Comparison of ENCODE assay signal across 8 cellular contexts in genomic region chr4:165328101-165328425, GRCh38. TPM values are rescaled to one million over a fixed set of nuclear protein-coding genes. Genes with fewer than 3 reads are reported as not detected.
DNase-seq lines count a peak whose midpoint lies in the region; ATAC-seq and TF ChIP-seq lines count a peak whose summit lies in the region.

No MANE protein-coding gene starts in this region.

- no peak for TF ChIP-seq POLR2A in upper lobe of left lung (IDR thresholded peaks at IDR 0.05)

- WGBS in upper lobe of left lung, 2 donors, result 0 to 2% methylated on average over 7 of the region's 7 CpGs

- TF ChIP-seq EP300 in upper lobe of left lung (IDR thresholded peaks at IDR 0.05), result no peak

- H3K36me3 Mint-ChIP-seq in activated CD8-positive, alpha-beta memory T cell treated with anti-CD3 and anti-CD28 coated beads, Interleukin-2, amount 10 ng/mL, durations not matched to agents 7 days and 5 days, result peaks cover 32% of the 10 kb centered on the region

- H3K27ac Mint-ChIP-seq in activated CD8-positive, alpha-beta memory T cell treated with anti-CD3 and anti-CD28 coated beads, Interleukin-2, amount 10 ng/mL, durations not matched to agents 7 days and 5 days, result no peak overlapping the region

- H3K4me3 Mint-ChIP-seq in activated CD8-positive, alpha-beta memory T cell treated with anti-CD3 and anti-CD28 coated beads, Interleukin-2, amount 10 ng/mL, durations not matched to agents 7 days and 5 days, result no peak overlapping the region

- peak; percentile 0 for ATAC-seq in activated CD8-positive, alpha-beta memory T cell treated with anti-CD3 and anti-CD28 coated beads, Interleukin-2, amount 10 ng/mL, durations not matched to agents 7 days and 5 days
- ATAC-seq in upper lobe of left lung (ENCODE audit: low FRiP score in 2 of 2) (no peak), GM21529 (IDR thresholded peaks at IDR 0.05; ENCODE audit: unreplicated experiment) (no peak), HG02623 (IDR thresholded peaks at IDR 0.05; ENCODE audit: unreplicated experiment) (no peak)

- no peaks in the 10 kb centered on the region for H3K27me3 Mint-ChIP-seq in activated CD8-positive, alpha-beta memory T cell treated with anti-CD3 and anti-CD28 coated beads, Interleukin-2, amount 10 ng/mL, durations not matched to agents 7 days and 5 days

- CTCF ChIA-PET in activated CD8-positive, alpha-beta memory T cell treated with anti-CD3 and anti-CD28 coated beads, Interleukin-2, amount 10 ng/mL, durations not matched to agents 7 days and 5 days (lab: Charles Lee), result interaction anchor here (0.6 to 1.3 kb wide), 3 partner anchors 15 to 197 kb away, joined by 4 to 8 read pairs (median 4); no protein-coding TSS in a partner anchor

- H3K4me1 ChIP-seq in upper lobe of left lung, result peaks cover 18 to 30% (median 26%) of the 10 kb centered on the region in 4 donors

- peaks cover 0 to 9% (median 3%) of the 10 kb centered on the region in 4 donors for H3K36me3 ChIP-seq in upper lobe of left lung

- H3K4me3 ChIP-seq in upper lobe of left lung, result peak overlapping the region; percentile 77 to 99 (median 80)

- peaks cover 43% of the 10 kb centered on the region for H3K4me1 Mint-ChIP-seq in activated CD8-positive, alpha-beta memory T cell treated with anti-CD3 and anti-CD28 coated beads, Interleukin-2, amount 10 ng/mL, durations not matched to agents 7 days and 5 days

- TF ChIP-seq CTCF in VCaP (conservative IDR thresholded peaks at IDR 0.05) (no peak), upper lobe of left lung (IDR thresholded peaks at IDR 0.05) (no peak)

- H3K27me3 ChIP-seq in upper lobe of left lung, result no peaks in the 10 kb centered on the region

- no peak for DNase-seq in activated CD8-positive, alpha-beta memory T cell treated with anti-CD3 and anti-CD28 coated beads, Interleukin-2, amount 10 ng/mL, durations not matched to agents 7 days and 5 days
- no peak for DNase-seq in activated CD8-positive, alpha-beta memory T cell treated with anti-CD3 and anti-CD28 coated beads, Interleukin-2, amount 50 U/mL, for 48 hours
- DNase-seq in kidney glomerular epithelial cell (lab: John Stamatoyannopoulos, UW), result peak; percentile 57
- DNase-seq in upper lobe of left lung, result no peak
- no peak for DNase-seq in medulla oblongata (ENCODE audit: extremely low spot score)

- H3K9me3 Mint-ChIP-seq in activated CD8-positive, alpha-beta memory T cell treated with anti-CD3 and anti-CD28 coated beads, Interleukin-2, amount 10 ng/mL, durations not matched to agents 7 days and 5 days (ENCODE audit: low read depth), result no peaks in the 10 kb centered on the region

- no peaks in the 10 kb centered on the region for H3K9me3 ChIP-seq in upper lobe of left lung

- H3K27ac ChIP-seq in VCaP (peak overlapping the region; percentile 84), upper lobe of left lung (peak overlapping the region; percentile 35 to 95 (median 73))

RNA-seq across cellular contexts. Expression of gene MSMO1, which starts 0.6 kb away (rescaled TPM):
- total RNA-seq in activated CD8-positive, alpha-beta memory T cell treated with anti-CD3 and anti-CD28 coated beads, Interleukin-2, amount 10 ng/mL, durations not matched to agents 7 days and 5 days, result 10 to 100 TPM; 56.7 to 78.9 TPM
- total RNA-seq in upper lobe of left lung, result 100 to 1,000 TPM in 4 of 6 donors, 10 to 100 TPM in 2; 21.0 to 193 (median 125) TPM

RNA-seq across cellular contexts. Expression of gene CPE, which starts 50.7 kb away (rescaled TPM):
- not detected for total RNA-seq in activated CD8-positive, alpha-beta memory T cell treated with anti-CD3 and anti-CD28 coated beads, Interleukin-2, amount 10 ng/mL, durations not matched to agents 7 days and 5 days
- 10 to 100 TPM in 5 of 6 donors, 1 to 10 TPM in 1; 4.2 to 53.7 (median 23.3) TPM for total RNA-seq in upper lobe of left lung

Comparison
In these comparisons a context has a peak if more than half of its experiments do, and no peak if none do; other contexts are left out.
1. RNA of gene CPE, which starts 50.7 kb away (total RNA-seq): 4.2 to 53.7 TPM in upper lobe of left lung; not detected in activated CD8-positive, alpha-beta memory T cell treated with anti-CD3 and anti-CD28 coated beads, Interleukin-2, amount 10 ng/mL, durations not matched to agents 7 days and 5 days; every median in the first group is over 4 times any median in the second.